24 cellular contexts compared by ENCODE assay signal in genomic region chr14:91885837-91886236, GRCh38. TPM values are rescaled to one million over a fixed set of nuclear protein-coding genes. Genes with fewer than 3 reads are reported as not detected.
DNase-seq lines count a peak whose midpoint lies in the region; ATAC-seq and TF ChIP-seq lines count a peak whose summit lies in the region.
"Had no signal": no experiment of that assay in that cellular context is flagged by ENCODE, and none has a peak within 500 bp of the region (broad histone marks: within the 10 kb centered on the region; RNA-seq: fewer than 3 reads in every experiment).

No MANE protein-coding gene starts in this region.

- no peaks in the 10 kb centered on the region for H3K9me3 Mint-ChIP-seq in chondrocyte (ENCODE audit: low read depth)
- H3K9me3 Mint-ChIP-seq: activated CD4-positive, alpha-beta memory T cell treated with anti-CD3 and anti-CD28 coated beads for 36 hours; activated T-helper 2 cell treated with anti-CD3 and anti-CD28 coated beads, Interferon-gamma antibody, Interleukin-2, Interleukin-4, amounts not matched to agents 10 μg/mL and 5 μg/mL and 100 μg/mL, durations not matched to agents 14 hours and 24 hours and 36 hours; stimulated activated memory B cell treated with anti-CD40 and anti-IgM and Interleukin-4, amounts not matched to agents 10 μg/mL and 1 μg/mL and 100 μg/mL, for 72 hours had no signal

- no peaks in the 10 kb centered on the region for H3K27me3 Mint-ChIP-seq in chondrocyte (ENCODE audit: low read depth)
- H3K27me3 Mint-ChIP-seq: activated CD4-positive, alpha-beta memory T cell treated with anti-CD3 and anti-CD28 coated beads for 36 hours; activated naive CD8-positive, alpha-beta T cell treated with anti-CD3 and anti-CD28 coated beads for 36 hours; stimulated activated memory B cell treated with anti-CD40 and anti-IgM and Interleukin-4, amounts not matched to agents 10 μg/mL and 1 μg/mL and 100 μg/mL, for 72 hours had no signal

- no peak overlapping the region for H3K4me3 Mint-ChIP-seq in chondrocyte (ENCODE audit: unreplicated experiment)
- H3K4me3 Mint-ChIP-seq: activated CD4-positive, alpha-beta memory T cell treated with anti-CD3 and anti-CD28 coated beads for 36 hours; activated naive CD8-positive, alpha-beta T cell treated with anti-CD3 and anti-CD28 coated beads for 36 hours; stimulated activated memory B cell treated with anti-CD40 and anti-IgM and Interleukin-4, amounts not matched to agents 10 μg/mL and 1 μg/mL and 100 μg/mL, for 72 hours had no signal

- ATAC-seq in psoas muscle (no peak), HG02588 (IDR thresholded peaks at IDR 0.05; ENCODE audit: unreplicated experiment) (no peak)
- ATAC-seq: activated CD4-positive, CD25-positive, alpha-beta regulatory T cell treated with anti-CD3 and anti-CD28 coated beads, Interleukin-2, amount 50 U/mL, for 24 hours; stimulated activated memory B cell treated with anti-CD40 and anti-IgM and Interleukin-4, amounts not matched to agents 10 μg/mL and 1 μg/mL and 100 μg/mL, for 72 hours had no signal

- H3K36me3 Mint-ChIP-seq in chondrocyte (ENCODE audit: low read depth) = peaks cover 55% of the 10 kb centered on the region
- H3K36me3 Mint-ChIP-seq: activated CD4-positive, alpha-beta memory T cell treated with anti-CD3 and anti-CD28 coated beads for 36 hours; stimulated activated memory B cell treated with anti-CD40 and anti-IgM and Interleukin-4, amounts not matched to agents 10 μg/mL and 1 μg/mL and 100 μg/mL, for 72 hours had no signal

- no peaks in the 10 kb centered on the region for H3K36me3 ChIP-seq in breast epithelium
- H3K36me3 ChIP-seq in mammary epithelial cell (ENCODE audit: insufficient read depth, low read length) = no peaks in the 10 kb centered on the region
- H3K36me3 ChIP-seq in psoas muscle (ENCODE audit: insufficient read depth in 1 of 2, low read depth in 1 of 2) = no peaks in the 10 kb centered on the region
- peaks cover 0 to 22% (median 4%) of the 10 kb centered on the region in 3 donors for H3K36me3 ChIP-seq in tibial nerve

- no peak for DNase-seq in breast epithelium (ENCODE audit: low spot score in 2 of 2)
- DNase-seq in mammary epithelial cell = no peak
- DNase-seq in chondrocyte (ENCODE audit: low spot score) = no peak
- no peak for DNase-seq in psoas muscle
- no peak for DNase-seq in tibial nerve (ENCODE audit: low spot score in 2 of 2)
- no peak for DNase-seq in CD1c-positive myeloid dendritic cell (ENCODE audit: extremely low spot score)
- DNase-seq in DMS53 treated with DMSO at 0.1 percent for 48 hours (lab: John Stamatoyannopoulos, UW; ENCODE audit: unreplicated experiment) = no peak
- DNase-seq: 8988T; activated CD4-positive, alpha-beta memory T cell treated with anti-CD3 and anti-CD28 coated beads for 36 hours; activated CD8-positive, alpha-beta memory T cell treated with anti-CD3 and anti-CD28 coated beads, Interleukin-2, amount 50 U/mL, for 48 hours; activated naive CD8-positive, alpha-beta T cell treated with anti-CD3 and anti-CD28 coated beads for 36 hours; effector memory CD4-positive, alpha-beta T cell; foreskin melanocyte; mesenchymal stem cell; NCI-H1417 treated with DMSO at 0.1 percent for 48 hours; NCI-H82; nucleus accumbens; stimulated activated CD4-positive, alpha-beta T cell treated with anti-CD3 and anti-CD28 coated beads, Interleukin-4, amount 100 ng/mL, for 1 hour had no signal

- intact Hi-C loops in breast epithelium (cut with DNase I; ENCODE audit: low total_unique reads) = no loop called here
- intact Hi-C loops in mammary epithelial cell (cut with micrococcal nuclease) = no loop called here
- intact Hi-C loops in psoas muscle (cut with DNase I) = no loop called here

- no peak overlapping the region for H2AFZ ChIP-seq in mammary epithelial cell (ENCODE audit: low read depth, low read length)

- no peak overlapping the region for H3K4me2 ChIP-seq in mammary epithelial cell (ENCODE audit: insufficient read depth, low read depth, low read length)

- H3K4me1 ChIP-seq in breast epithelium (peaks cover 9 to 23% of the 10 kb centered on the region in 2 donors), mammary epithelial cell (ENCODE audit: insufficient read depth, low read length) (no peaks in the 10 kb centered on the region), psoas muscle (peaks cover 6% of the 10 kb centered on the region), tibial nerve (peaks cover 0 to 59% (median 26%) of the 10 kb centered on the region in 4 donors)

- H4K20me1 ChIP-seq in mammary epithelial cell (ENCODE audit: insufficient read depth, low read length) = no peaks in the 10 kb centered on the region

- peak in 1 of 2 donors; percentile 38 for TF ChIP-seq EP300 in tibial nerve (IDR thresholded peaks at IDR 0.05)

- BruUV-seq in mammary epithelial cell (replicated peaks; lab: Mats Ljungman, UMichigan) = no TSS peak

- TF ChIP-seq CTCF in breast epithelium (IDR thresholded peaks at IDR 0.05) (no peak), mammary epithelial cell (conservative IDR thresholded peaks at IDR 0.05 in 1 of 2, IDR thresholded peaks at IDR 0.05 in 1 of 2; ENCODE audit: extremely low read depth in 1 of 2, insufficient read depth in 1 of 2, low read depth in 1 of 2, low read length in 2 of 2) (no peak), chondrocyte (IDR thresholded peaks at IDR 0.05) (no peak), psoas muscle (IDR thresholded peaks at IDR 0.05) (no peak), tibial nerve (IDR thresholded peaks at IDR 0.05) (no peak)

- WGBS in mammary epithelial cell (ENCODE audit: low coverage, missing lambda C conversion rate) = 88% methylated on average over 4 of the region's 4 CpGs
- 35 to 53% (median 36%) methylated on average over 4 of the region's 4 CpGs for WGBS in psoas muscle, 3 donors
- 40 to 44% methylated on average over 4 of the region's 4 CpGs for WGBS in tibial nerve, 2 donors

- H3K27me3 ChIP-seq in breast epithelium (no peaks in the 10 kb centered on the region), mammary epithelial cell (ENCODE audit: insufficient read depth, low read length) (no peaks in the 10 kb centered on the region), psoas muscle (ENCODE audit: insufficient read depth in 3 of 3, low read length in 2 of 3) (peaks cover 0 to 10% (median 3%) of the 10 kb centered on the region in 3 donors), tibial nerve (no peaks in the 10 kb centered on the region)

- dilution Hi-C loops in mammary epithelial cell (cut with HindIII; ENCODE audit: low sequenced_read_pairs) = no loop called here

- in situ Hi-C loops in mammary epithelial cell (cut with MboI; ENCODE audit: low sequenced_read_pairs in 2 of 2) = no loop called here

- H3K79me2 ChIP-seq in mammary epithelial cell (ENCODE audit: insufficient read depth, low read length) = no peaks in the 10 kb centered on the region

- peak overlapping the region; percentile 62 for H3K27ac Mint-ChIP-seq in chondrocyte (ENCODE audit: unreplicated experiment)
- H3K27ac Mint-ChIP-seq: activated CD4-positive, alpha-beta memory T cell treated with anti-CD3 and anti-CD28 coated beads for 36 hours; activated naive CD8-positive, alpha-beta T cell treated with anti-CD3 and anti-CD28 coated beads for 36 hours; activated T-helper 2 cell treated with anti-CD3 and anti-CD28 coated beads, Interferon-gamma antibody, Interleukin-2, Interleukin-4, amounts not matched to agents 10 μg/mL and 5 μg/mL and 100 μg/mL, durations not matched to agents 14 hours and 24 hours and 36 hours; stimulated activated memory B cell treated with anti-CD40 and anti-IgM and Interleukin-4, amounts not matched to agents 10 μg/mL and 1 μg/mL and 100 μg/mL, for 72 hours had no signal

- CTCF ChIA-PET in mammary epithelial cell (lab: Charles Lee; ENCODE audit: low non-redundant PET) = no interaction called here

- peaks cover 52% of the 10 kb centered on the region for H3K4me1 Mint-ChIP-seq in chondrocyte (ENCODE audit: low read depth)

- H3K27ac ChIP-seq in breast epithelium (peak overlapping the region; percentile 72 to 86), mammary epithelial cell (ENCODE audit: insufficient read depth, low read depth, low read length) (no peak overlapping the region), psoas muscle (peak overlapping the region; percentile 30), tibial nerve (peak overlapping the region; percentile 14 to 72 (median 34))

- TF ChIP-seq POLR2A in breast epithelium (IDR thresholded peaks at IDR 0.05) (no peak), tibial nerve (IDR thresholded peaks at IDR 0.05) (no peak)

- H3K9me3 ChIP-seq in breast epithelium = no peaks in the 10 kb centered on the region
- H3K9me3 ChIP-seq in mammary epithelial cell (replicated peaks; ENCODE audit: insufficient read depth, low read length) = no peaks in the 10 kb centered on the region
- H3K9me3 ChIP-seq in psoas muscle = no peaks in the 10 kb centered on the region
- no peaks in the 10 kb centered on the region for H3K9me3 ChIP-seq in tibial nerve

- H3K9ac ChIP-seq in mammary epithelial cell (ENCODE audit: insufficient read depth, low read length) = no peak overlapping the region

- no peak overlapping the region for H3K4me3 ChIP-seq in breast epithelium
- no peak overlapping the region for H3K4me3 ChIP-seq in mammary epithelial cell (replicated peaks in 1 of 3; ENCODE audit: insufficient read depth in 1 of 3, low read depth in 2 of 3, low read length in 3 of 3)
- H3K4me3 ChIP-seq in psoas muscle = no peak overlapping the region
- no peak overlapping the region for H3K4me3 ChIP-seq in tibial nerve

RNA-seq across cellular contexts. Expression of gene TC2N, which starts 18.5 kb away (rescaled TPM):
- total RNA-seq in breast epithelium (100 to 1,000 TPM in 2 of 3 donors, 10 to 100 TPM in 1; 36.6 to 169 (median 166) TPM), mammary epithelial cell (10 to 100 TPM; 21.1 to 32.0 TPM), chondrocyte (9.1 to 14.4 TPM (median 11.2 TPM) in 3 replicates), psoas muscle (1 to 10 TPM; 1.5 to 4.3 (median 2.9) TPM), tibial nerve (10 to 100 TPM; 23.4 to 35.2 (median 25.7) TPM)
- polyA plus RNA-seq in mammary epithelial cell (7.7 TPM), psoas muscle (1 to 10 TPM; 1.2 to 2.3 (median 1.7) TPM)
- 7.9 TPM for polyA minus RNA-seq in mammary epithelial cell
- total RNA-seq: M059J, myocyte had no signal
